Comparison of ENCODE assay signal across 12 cellular contexts in the genomic region with DNA sequence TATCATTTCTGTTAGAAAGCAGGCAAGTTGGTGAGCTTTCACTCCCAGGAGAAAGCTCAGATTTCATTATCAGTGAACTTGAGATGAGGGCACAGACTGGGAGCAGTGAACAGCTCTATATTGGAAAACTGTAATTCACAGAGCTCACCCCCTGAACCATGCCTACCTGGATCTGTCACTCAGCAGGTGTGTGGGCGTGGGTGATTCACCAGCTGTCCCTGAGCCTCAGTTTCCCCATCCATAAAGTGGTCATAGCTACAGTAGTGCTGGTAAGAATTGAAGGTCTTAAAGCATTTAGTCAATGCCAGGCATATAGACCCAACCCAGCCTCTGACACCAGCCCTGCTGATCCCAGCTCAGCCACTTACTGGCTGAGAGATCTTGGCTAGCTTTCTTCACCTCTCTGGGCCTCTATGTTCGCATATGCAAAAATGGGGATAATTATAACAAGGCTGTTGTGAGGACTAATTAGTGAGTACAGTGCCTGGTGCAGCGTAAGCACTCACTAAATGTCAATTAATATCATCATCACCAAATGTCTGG. TPM values are rescaled to one million over a fixed set of nuclear protein-coding genes. Genes with fewer than 3 reads are reported as not detected.
DNase-seq lines count a peak whose midpoint lies in the region; TF ChIP-seq lines count a peak whose summit lies in the region.
"Had no signal": no experiment of that assay in that cellular context is flagged by ENCODE, and none has a peak within 500 bp of the region (broad histone marks: within the 10 kb centered on the region; RNA-seq: fewer than 3 reads in every experiment).

No MANE protein-coding gene starts in this region.

- H3K18ac ChIP-seq in mesendoderm (ENCODE audit: low read length), result no peak overlapping the region

- TF ChIP-seq CTCF in left ventricle myocardium inferior (IDR thresholded peaks at IDR 0.05; ENCODE audit: borderline replicate concordance) (no peak), WERI-Rb-1 (IDR thresholded peaks at IDR 0.05; ENCODE audit: low read depth, low read length) (no peak), spleen (IDR thresholded peaks at IDR 0.05 in 8 of 11, conservative IDR thresholded peaks at IDR 0.05 in 3 of 11) (no peak)

- no peak overlapping the region for H4K8ac ChIP-seq in mesendoderm (ENCODE audit: low read depth, low read length)

- no peaks in the 10 kb centered on the region for H3K9me3 ChIP-seq in left ventricle myocardium inferior (replicated peaks)
- no peaks in the 10 kb centered on the region for H3K9me3 ChIP-seq in WERI-Rb-1 (ENCODE audit: severe bottlenecking)
- H3K9me3 ChIP-seq in spleen, result peaks cover 0 to under 1% (median 0%) of the 10 kb centered on the region in 8 donors
- H3K9me3 ChIP-seq: body of pancreas, left lung, neutrophil, transverse colon had no signal

- H2BK120ac ChIP-seq in mesendoderm (ENCODE audit: low read depth, low read length), result no peak overlapping the region

- no peak overlapping the region for H3K4me3 ChIP-seq in left ventricle myocardium inferior
- no peak overlapping the region for H3K4me3 ChIP-seq in WERI-Rb-1 (ENCODE audit: low read depth, low read length)
- no peak overlapping the region for H3K4me3 ChIP-seq in mesendoderm (ENCODE audit: low read length)
- no peak overlapping the region for H3K4me3 ChIP-seq in spleen
- H3K4me3 ChIP-seq: body of pancreas, left lung, transverse colon had no signal

- WGBS in mesendoderm (ENCODE audit: extremely low coverage, insufficient coverage, low lambda C conversion rate), result no CpG with 5 or more reads among the region's 3 CpGs
- 44 to 63% (median 54%) methylated on average over 2 to 3 of the region's 3 CpGs for WGBS in spleen, 5 donors

- H3K79me1 ChIP-seq in mesendoderm (ENCODE audit: low read length), result no peaks in the 10 kb centered on the region

- no peak overlapping the region for H4K5ac ChIP-seq in mesendoderm (ENCODE audit: low read length)

- H3K36me3 ChIP-seq in left ventricle myocardium inferior (peaks cover 4% of the 10 kb centered on the region), WERI-Rb-1 (peaks cover 16% of the 10 kb centered on the region), mesendoderm (ENCODE audit: control insufficient read depth, insufficient read depth, low read length) (no peaks in the 10 kb centered on the region), spleen (peaks cover 0 to 22% (median 0%) of the 10 kb centered on the region in 6 donors)
- H3K36me3 ChIP-seq: left lung, neutrophil, transverse colon had no signal

- intact Hi-C loops in cardiac septum (cut with DNase I) (loop anchor here (2.0 to 10.0 kb wide), 3 partner anchors 117 to 284 kb away; no protein-coding TSS in a partner anchor), left ventricle myocardium inferior (cut with micrococcal nuclease) (no loop called here), spleen (cut with DNase I; ENCODE audit: low total_unique reads) (loop anchor here (5.0 to 10.0 kb wide), 2 partner anchors 293 to 310 kb away; no protein-coding TSS in a partner anchor), posterior vena cava (cut with DNase I) (loop anchor here (10.0 kb wide), 1 partner anchor 280 kb away; no protein-coding TSS in a partner anchor)

- no peak overlapping the region for H3K4ac ChIP-seq in mesendoderm (ENCODE audit: low read depth, low read length)

- no peaks in the 10 kb centered on the region for H3K79me2 ChIP-seq in mesendoderm (ENCODE audit: control insufficient read depth, insufficient read depth, low read length)

- H3K23ac ChIP-seq in mesendoderm (ENCODE audit: low read length), result no peak overlapping the region

- peak; percentile 29 for DNase-seq in cardiac septum (ENCODE audit: low spot score)
- no peak for DNase-seq in left ventricle myocardium inferior
- no peak for DNase-seq in WERI-Rb-1
- DNase-seq in mesendoderm, result no peak
- no peak for DNase-seq in spleen
- DNase-seq in posterior vena cava (ENCODE audit: low spot score), result no peak
- DNase-seq in activated CD4-positive, alpha-beta T cell treated with anti-CD3 and anti-CD28 coated beads for 48 hours, result no peak
- no peak for DNase-seq in epidermal melanocyte (ENCODE audit: insufficient read length, low spot score)

- H3K27me3 ChIP-seq in left ventricle myocardium inferior (ENCODE audit: low read depth), result peaks cover 28% of the 10 kb centered on the region
- no peaks in the 10 kb centered on the region for H3K27me3 ChIP-seq in WERI-Rb-1 (ENCODE audit: insufficient read depth, low read depth, severe bottlenecking)
- H3K27me3 ChIP-seq in mesendoderm (ENCODE audit: insufficient read depth, low read length, poor library complexity), result no peaks in the 10 kb centered on the region
- peaks cover 0 to 73% (median 8%) of the 10 kb centered on the region in 7 donors for H3K27me3 ChIP-seq in spleen (replicated peaks in 1 of 7)
- H3K27me3 ChIP-seq: body of pancreas had no signal

- no peak overlapping the region for H3K9ac ChIP-seq in mesendoderm (ENCODE audit: low read length)

- H2BK15ac ChIP-seq in mesendoderm (replicated peaks; ENCODE audit: low read depth), result no peak overlapping the region

- H3K4me1 ChIP-seq in left ventricle myocardium inferior (peaks cover 37% of the 10 kb centered on the region), mesendoderm (ENCODE audit: control insufficient read depth, low read depth, low read length) (peaks cover 3% of the 10 kb centered on the region), spleen (peaks cover 11 to 43% (median 27%) of the 10 kb centered on the region in 6 donors)
- H3K4me1 ChIP-seq: body of pancreas, transverse colon had no signal

- H3K27ac ChIP-seq in left ventricle myocardium inferior (replicated peaks) (no peak overlapping the region), WERI-Rb-1 (peak overlapping the region; percentile 10), mesendoderm (ENCODE audit: low read depth, low read length) (no peak overlapping the region), spleen (peak overlapping the region in 3 of 8 donors; percentile 18 to 32 (median 21))
- H3K27ac ChIP-seq: body of pancreas, left lung, neutrophil, transverse colon had no signal

- no peak overlapping the region for H2AK5ac ChIP-seq in mesendoderm (ENCODE audit: low read length)

- peak overlapping the region; percentile 63 for H3K56ac ChIP-seq in mesendoderm (ENCODE audit: low read length)

- no peak overlapping the region for H3K4me2 ChIP-seq in mesendoderm (ENCODE audit: low read length)

- no peak overlapping the region for H2BK5ac ChIP-seq in mesendoderm (ENCODE audit: low read length)

- no peak for TF ChIP-seq POLR2A in spleen (IDR thresholded peaks at IDR 0.05)

RNA-seq across cellular contexts. Expression of a gene that starts 10.6 kb away (rescaled TPM):
- 2.6 TPM for total RNA-seq in cardiac septum
- total RNA-seq in left ventricle myocardium inferior, result 2.9 TPM
- polyA plus RNA-seq in mesendoderm (2013, experiment 1 of 2), result 0.53 TPM
- 0.55 TPM for polyA plus RNA-seq in mesendoderm (2013, experiment 2 of 2)
- total RNA-seq in spleen, result 10 to 100 TPM in 3 of 7 donors, 1 to 10 TPM in 4; 4.3 to 18.9 (median 9.0) TPM
- polyA plus RNA-seq in spleen, result 1 to 10 TPM; 1.1 to 4.9 (median 3.3) TPM
- 1 to 10 TPM; 3.3 to 5.2 TPM for total RNA-seq in posterior vena cava
